Comparison of ENCODE assay signal across 17 cellular contexts in genomic region chr7:115229401-115230083, GRCh38.
DNase-seq lines count a peak whose midpoint lies in the region; ATAC-seq lines count a peak whose summit lies in the region.
"Had no signal": no experiment of that assay in that cellular context is flagged by ENCODE, and none has a peak within 500 bp of the region (broad histone marks: within the 10 kb centered on the region; RNA-seq: fewer than 3 reads in every experiment).

No MANE protein-coding gene starts in this region.

- H3K27me3 ChIP-seq in CD4-positive, CD25-positive, alpha-beta regulatory T cell (ENCODE audit: control insufficient read depth, insufficient read depth, low read length): no peaks in the 10 kb centered on the region
- H3K27me3 ChIP-seq: gastroesophageal sphincter, sigmoid colon, tibial nerve had no signal

- H3K9me3 Mint-ChIP-seq in CD4-positive, CD25-positive, alpha-beta regulatory T cell: peaks cover 0 to 3% (median 0%) of the 10 kb centered on the region in 7 donors
- H3K9me3 Mint-ChIP-seq: neural crest cell had no signal

- H3K4me3 ChIP-seq in CD4-positive, CD25-positive, alpha-beta regulatory T cell (ENCODE audit: low read depth, low read length): no peak overlapping the region
- H3K4me3 ChIP-seq: gastroesophageal sphincter, sigmoid colon, tibial nerve had no signal

- H3K36me3 ChIP-seq in CD4-positive, CD25-positive, alpha-beta regulatory T cell (ENCODE audit: control insufficient read depth, insufficient read depth, low read length): no peaks in the 10 kb centered on the region
- H3K36me3 ChIP-seq: gastroesophageal sphincter, sigmoid colon, tibial nerve had no signal

- H3K27ac ChIP-seq in CD4-positive, CD25-positive, alpha-beta regulatory T cell (ENCODE audit: insufficient read depth, low read length, poor library complexity, severe bottlenecking): no peak overlapping the region
- H3K27ac ChIP-seq in epithelial cell of prostate: peak overlapping the region; percentile 83
- H3K27ac ChIP-seq: gastroesophageal sphincter, tibial nerve had no signal

- no peaks in the 10 kb centered on the region for H3K27me3 Mint-ChIP-seq in CD4-positive, CD25-positive, alpha-beta regulatory T cell

- H3K4me1 Mint-ChIP-seq in CD4-positive, CD25-positive, alpha-beta regulatory T cell: peaks cover 2 to 31% (median 17%) of the 10 kb centered on the region in 4 donors

- peak overlapping the region in 2 of 4 donors; percentile 32 to 82 for H3K4me3 Mint-ChIP-seq in CD4-positive, CD25-positive, alpha-beta regulatory T cell
- H3K4me3 Mint-ChIP-seq: neural crest cell had no signal

- H3K36me3 Mint-ChIP-seq in CD4-positive, CD25-positive, alpha-beta regulatory T cell: no peaks in the 10 kb centered on the region

- H3K9me3 ChIP-seq in CD4-positive, CD25-positive, alpha-beta regulatory T cell (ENCODE audit: control insufficient read depth in 2 of 2, low read length in 2 of 2): no peaks in the 10 kb centered on the region
- H3K9me3 ChIP-seq: gastroesophageal sphincter, sigmoid colon, tibial nerve had no signal

- no peak for ATAC-seq in CD4-positive, CD25-positive, alpha-beta regulatory T cell (ENCODE audit: low read depth in 2 of 2)
- peak; percentile 59 for ATAC-seq in HG02852 (IDR thresholded peaks at IDR 0.05; ENCODE audit: unreplicated experiment)
- no peak for ATAC-seq in HG03045 (IDR thresholded peaks at IDR 0.05; ENCODE audit: unreplicated experiment)
- ATAC-seq in GM21717 (IDR thresholded peaks at IDR 0.05; ENCODE audit: unreplicated experiment): no peak
- no peak for ATAC-seq in GM21447 (IDR thresholded peaks at IDR 0.05; ENCODE audit: unreplicated experiment)
- ATAC-seq: gastroesophageal sphincter had no signal

- peak overlapping the region in 2 of 3 donors; percentile 34 to 47 for H3K27ac Mint-ChIP-seq in CD4-positive, CD25-positive, alpha-beta regulatory T cell

- peaks cover 9% of the 10 kb centered on the region for H3K4me1 ChIP-seq in CD4-positive, CD25-positive, alpha-beta regulatory T cell (ENCODE audit: control insufficient read depth, insufficient read depth, low read length, poor library complexity, severe bottlenecking)

- peak in 2 of 3 donors; percentile 18 to 41 for DNase-seq in CD4-positive, CD25-positive, alpha-beta regulatory T cell
- DNase-seq in RPMI7951 (ENCODE audit: low read depth) (peak; percentile 23), epithelial cell of prostate (ENCODE audit: low read depth, low spot score) (no peak), germinal center (ENCODE audit: low spot score) (no peak)
- DNase-seq: activated T-cell treated with anti-CD3 and anti-CD28 coated beads for 4 hours; mesenchymal stem cell; NCI-H2107; SHP77; sigmoid colon; stimulated activated CD4-positive, alpha-beta T cell treated with anti-CD3 and anti-CD28 coated beads, Interleukin-2, amount 100 ng/mL, for 48 hours had no signal

Comparison
In these comparisons a context has a peak if more than half of its experiments do, and no peak if none do; other contexts are left out.
1. DNase-seq: peak in CD4-positive, CD25-positive, alpha-beta regulatory T cell (2 of 3) and RPMI7951 (single experiment); none in epithelial cell of prostate (single experiment) and germinal center (single experiment).